In genomic region chr9:133356391-133357091, GRCh38 we compare ENCODE assay signal across 1 cellular context.
TF ChIP-seq lines count a peak whose summit lies in the region.

A gene with protein sequence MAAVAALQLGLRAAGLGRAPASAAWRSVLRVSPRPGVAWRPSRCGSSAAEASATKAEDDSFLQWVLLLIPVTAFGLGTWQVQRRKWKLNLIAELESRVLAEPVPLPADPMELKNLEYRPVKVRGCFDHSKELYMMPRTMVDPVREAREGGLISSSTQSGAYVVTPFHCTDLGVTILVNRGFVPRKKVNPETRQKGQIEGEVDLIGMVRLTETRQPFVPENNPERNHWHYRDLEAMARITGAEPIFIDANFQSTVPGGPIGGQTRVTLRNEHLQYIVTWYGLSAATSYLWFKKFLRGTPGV (minus strand): TSS chr9:133356487. CDS start chr9:133356453, 34 bp downstream.
TSS of gene SURF2 (plus strand) at chr9:133356550. CDS start at chr9:133356593, 43 bp downstream.

TF ChIP-seq in IMR-90, 13 proteins besides CTCF, POLR2A, EP300 and RAD21:
- peak; percentile 30; the same call in 1 of the 2 replicates for TF ChIP-seq MAZ (IDR thresholded peaks at IDR 0.05; ENCODE audit: borderline replicate concordance, low read depth, low read length)
- TF ChIP-seq MXI1 (IDR thresholded peaks at IDR 0.05; ENCODE audit: borderline replicate concordance, low read depth, low read length), result peak; percentile 70
- no peak for TF ChIP-seq FOS (IDR thresholded peaks at IDR 0.05; ENCODE audit: low read depth, low read length)
